In genomic region chr2:230925879-230926765, GRCh38 we compare ENCODE assay signal across 9 cellular contexts. TPM values are rescaled to one million over a fixed set of nuclear protein-coding genes. Genes with fewer than 3 reads are reported as not detected.
DNase-seq lines count a peak whose midpoint lies in the region; ATAC-seq and TF ChIP-seq lines count a peak whose summit lies in the region.
"Had no signal": no experiment of that assay in that cellular context is flagged by ENCODE, and none has a peak within 500 bp of the region (broad histone marks: within the 10 kb centered on the region; RNA-seq: fewer than 3 reads in every experiment).

No MANE protein-coding gene starts in this region.

- H3K27ac Mint-ChIP-seq in activated naive CD4-positive, alpha-beta T cell treated with anti-CD3 and anti-CD28 coated beads, Interleukin-2, amount 50 U/mL, for 72 hours: peak overlapping the region in 1 of 2 donors; percentile 99
- peak overlapping the region; percentile 67 for H3K27ac Mint-ChIP-seq in stimulated activated naive B cell treated with anti-CD40 and anti-IgM and Interleukin-4, amounts not matched to agents 10 μg/mL and 1 μg/mL and 100 μg/mL, for 72 hours

- H3K4me3 Mint-ChIP-seq in stimulated activated naive B cell treated with anti-CD40 and anti-IgM and Interleukin-4, amounts not matched to agents 10 μg/mL and 1 μg/mL and 100 μg/mL, for 72 hours: no peak overlapping the region

- H3K4me3 ChIP-seq in cardiac muscle cell: no peak overlapping the region
- H3K4me3 ChIP-seq: BLaER1 treated with 17β-estradiol and CSF1 and Interleukin-3, amounts not matched to agents 10 nM and 100 nM had no signal

- H3K9me3 ChIP-seq in cardiac muscle cell (ENCODE audit: low read depth): no peaks in the 10 kb centered on the region
- H3K9me3 ChIP-seq: BLaER1 treated with 17β-estradiol and CSF1 and Interleukin-3, amounts not matched to agents 10 nM and 100 nM had no signal

- peak; percentile 17 for TF ChIP-seq CTCF in cardiac muscle cell (IDR thresholded peaks at IDR 0.05; ENCODE audit: low read depth, low read length)

- peaks cover 26 to 38% of the 10 kb centered on the region in 2 donors for H3K4me1 Mint-ChIP-seq in stimulated activated naive B cell treated with anti-CD40 and anti-IgM and Interleukin-4, amounts not matched to agents 10 μg/mL and 1 μg/mL and 100 μg/mL, for 72 hours

- ATAC-seq in left cardiac atrium: no peak
- ATAC-seq in HG03139 (IDR thresholded peaks at IDR 0.05; ENCODE audit: unreplicated experiment): peak; percentile 29
- ATAC-seq in activated naive CD4-positive, alpha-beta T cell treated with anti-CD3 and anti-CD28 coated beads, Interleukin-2, amount 50 U/mL, for 72 hours: peak; percentile 65 to 79
- peak; percentile 57 to 65 for ATAC-seq in stimulated activated naive B cell treated with anti-CD40 and anti-IgM and Interleukin-4, amounts not matched to agents 10 μg/mL and 1 μg/mL and 100 μg/mL, for 72 hours (replicated peaks)
- no peak for ATAC-seq in Right ventricle myocardium superior (ENCODE audit: poor library complexity)

- peaks cover 0 to 10% of the 10 kb centered on the region in 2 donors for H3K27me3 Mint-ChIP-seq in stimulated activated naive B cell treated with anti-CD40 and anti-IgM and Interleukin-4, amounts not matched to agents 10 μg/mL and 1 μg/mL and 100 μg/mL, for 72 hours

- peaks cover under 1% of the 10 kb centered on the region for H3K4me1 ChIP-seq in cardiac muscle cell (ENCODE audit: low read depth)

- H3K36me3 ChIP-seq in cardiac muscle cell: no peaks in the 10 kb centered on the region
- H3K36me3 ChIP-seq: BLaER1 treated with 17β-estradiol and CSF1 and Interleukin-3, amounts not matched to agents 10 nM and 100 nM had no signal

- no peak for DNase-seq in cardiac muscle cell (ENCODE audit: low read depth in 1 of 2, low spot score in 1 of 2)
- no peak for DNase-seq in left cardiac atrium
- peak; percentile 61 to 73 for DNase-seq in activated naive CD4-positive, alpha-beta T cell treated with anti-CD3 and anti-CD28 coated beads, Interleukin-2, amount 50 U/mL, for 72 hours (ENCODE audit: low spot score in 2 of 2)
- DNase-seq in stimulated activated naive B cell treated with anti-CD40 and anti-IgM and Interleukin-4, amounts not matched to agents 10 μg/mL and 1 μg/mL and 100 μg/mL, for 72 hours: peak; percentile 35
- DNase-seq in NCI-H748 treated with DMSO at 0.1 percent for 48 hours (lab: John Stamatoyannopoulos, UW): no peak
- no peak for DNase-seq in medulla oblongata (ENCODE audit: extremely low spot score)
- DNase-seq in Right ventricle myocardium superior: no peak

- peaks cover 0 to 10% of the 10 kb centered on the region in 2 donors for H3K36me3 Mint-ChIP-seq in activated naive CD4-positive, alpha-beta T cell treated with anti-CD3 and anti-CD28 coated beads, Interleukin-2, amount 50 U/mL, for 72 hours
- no peaks in the 10 kb centered on the region for H3K36me3 Mint-ChIP-seq in stimulated activated naive B cell treated with anti-CD40 and anti-IgM and Interleukin-4, amounts not matched to agents 10 μg/mL and 1 μg/mL and 100 μg/mL, for 72 hours

- no peaks in the 10 kb centered on the region for H3K27me3 ChIP-seq in cardiac muscle cell
- H3K27me3 ChIP-seq: BLaER1 treated with 17β-estradiol and CSF1 and Interleukin-3, amounts not matched to agents 10 nM and 100 nM had no signal

- intact Hi-C loops in left cardiac atrium (cut with DNase I): no loop called here
- intact Hi-C loops in Right ventricle myocardium superior (cut with DNase I): no loop called here

- no peak overlapping the region for H3K27ac ChIP-seq in cardiac muscle cell

- no peaks in the 10 kb centered on the region for H3K9me3 Mint-ChIP-seq in activated naive CD4-positive, alpha-beta T cell treated with anti-CD3 and anti-CD28 coated beads, Interleukin-2, amount 50 U/mL, for 72 hours
- no peaks in the 10 kb centered on the region for H3K9me3 Mint-ChIP-seq in stimulated activated naive B cell treated with anti-CD40 and anti-IgM and Interleukin-4, amounts not matched to agents 10 μg/mL and 1 μg/mL and 100 μg/mL, for 72 hours

RNA-seq across cellular contexts. Expression of gene GPR55, which starts 1.1 kb away (rescaled TPM):
- not detected in 2 replicates for total RNA-seq in cardiac muscle cell
- polyA plus RNA-seq in cardiac muscle cell: not detected in 2 replicates
- under 1 TPM in 1 of 2 donors, not detected in 1; 0.08 TPM for total RNA-seq in left cardiac atrium
- total RNA-seq in activated naive CD4-positive, alpha-beta T cell treated with anti-CD3 and anti-CD28 coated beads, Interleukin-2, amount 50 U/mL, for 72 hours: 10 to 100 TPM in 1 of 2 donors, 1 to 10 TPM in 1; 2.6 to 12.1 TPM
- total RNA-seq in Right ventricle myocardium superior: not detected

Comparison
In these comparisons a context has a peak if more than half of its experiments do, and no peak if none do; other contexts are left out.
1. DNase-seq: peak in activated naive CD4-positive, alpha-beta T cell treated with anti-CD3 and anti-CD28 coated beads, Interleukin-2, amount 50 U/mL, for 72 hours (2 of 2) and stimulated activated naive B cell treated with anti-CD40 and anti-IgM and Interleukin-4, amounts not matched to agents 10 μg/mL and 1 μg/mL and 100 μg/mL, for 72 hours (single experiment); none in cardiac muscle cell (0 of 2), left cardiac atrium (single experiment), NCI-H748 treated with DMSO at 0.1 percent for 48 hours (single experiment), medulla oblongata (single experiment) and Right ventricle myocardium superior (single experiment).
2. ATAC-seq: peak in HG03139 (single experiment), activated naive CD4-positive, alpha-beta T cell treated with anti-CD3 and anti-CD28 coated beads, Interleukin-2, amount 50 U/mL, for 72 hours (2 of 2) and stimulated activated naive B cell treated with anti-CD40 and anti-IgM and Interleukin-4, amounts not matched to agents 10 μg/mL and 1 μg/mL and 100 μg/mL, for 72 hours (2 of 2); none in left cardiac atrium (0 of 2) and Right ventricle myocardium superior (single experiment).